Comparison of ENCODE assay signal across 1 cellular context in genomic region chr10:30755474-30755873, GRCh38.
TF ChIP-seq lines count a peak whose summit lies in the region.

No MANE protein-coding gene starts in this region.

TF ChIP-seq in HEK293T, 16 proteins besides CTCF, POLR2A, EP300 and RAD21 (continued from another document):
- TF ChIP-seq SP1 (IDR thresholded peaks at IDR 0.05) (no peak), FOXK2 (IDR thresholded peaks at IDR 0.05) (no peak), LEF1 (IDR thresholded peaks at IDR 0.05; ENCODE audit: borderline replicate concordance) (no peak), ELF4 (IDR thresholded peaks at IDR 0.05) (no peak), HDGF (IDR thresholded peaks at IDR 0.05; ENCODE audit: borderline replicate concordance) (no peak)
